Comparison of ENCODE assay signal across 8 cellular contexts in genomic region chr3:151084893-151085226, GRCh38. TPM values are rescaled to one million over a fixed set of nuclear protein-coding genes. Genes with fewer than 3 reads are reported as not detected.
DNase-seq lines count a peak whose midpoint lies in the region; ATAC-seq and TF ChIP-seq lines count a peak whose summit lies in the region.

No MANE protein-coding gene starts in this region.

- H3K27ac Mint-ChIP-seq in activated CD8-positive, alpha-beta T cell treated with anti-CD3 and anti-CD28 coated beads for 36 hours, result no peak overlapping the region
- H3K27ac Mint-ChIP-seq in stimulated activated effector memory CD8-positive, alpha-beta T cell treated with anti-CD3 and anti-CD28 coated beads, Interleukin-12 subunit alpha, Interleukin-12 subunit beta, amount 100 ng/mL, for 72 hours, result no peak overlapping the region

- H3K4me1 Mint-ChIP-seq in activated CD8-positive, alpha-beta T cell treated with anti-CD3 and anti-CD28 coated beads for 36 hours (ENCODE audit: low read depth), result peaks cover 9% of the 10 kb centered on the region
- H3K4me1 Mint-ChIP-seq in stimulated activated effector memory CD8-positive, alpha-beta T cell treated with anti-CD3 and anti-CD28 coated beads, Interleukin-12 subunit alpha, Interleukin-12 subunit beta, amount 100 ng/mL, for 72 hours, result peaks cover 15% of the 10 kb centered on the region

- POLR2A ChIA-PET in activated CD8-positive, alpha-beta T cell treated with anti-CD3 and anti-CD28 coated beads for 36 hours (lab: Charles Lee), result interaction anchor here (0.5 to 2.5 kb wide), 2 partner anchors 10 to 223 kb away, joined by 3 to 5 read pairs; no protein-coding TSS in a partner anchor

- intact Hi-C loops in activated CD8-positive, alpha-beta T cell treated with anti-CD3 and anti-CD28 coated beads for 36 hours (cut with micrococcal nuclease), result loop anchor here (5.0 kb wide), 1 partner anchor 62 kb away; no protein-coding TSS in a partner anchor

- CTCF ChIA-PET in activated CD8-positive, alpha-beta T cell treated with anti-CD3 and anti-CD28 coated beads for 36 hours (lab: Charles Lee), result interaction anchor here (0.6 to 5.3 kb wide), 13 partner anchors 11 to 222 kb away, joined by 3 to 40 read pairs (median 4); no protein-coding TSS in a partner anchor

- no peaks in the 10 kb centered on the region for H3K9me3 Mint-ChIP-seq in activated CD8-positive, alpha-beta T cell treated with anti-CD3 and anti-CD28 coated beads for 36 hours
- no peaks in the 10 kb centered on the region for H3K9me3 Mint-ChIP-seq in stimulated activated effector memory CD8-positive, alpha-beta T cell treated with anti-CD3 and anti-CD28 coated beads, Interleukin-12 subunit alpha, Interleukin-12 subunit beta, amount 100 ng/mL, for 72 hours

- peak overlapping the region; percentile 42 for H3K4me3 ChIP-seq in HFF-Myc (replicated peaks; ENCODE audit: low read depth, low read length)
- H3K4me3 ChIP-seq in iPS-11a (ENCODE audit: low read depth, low read length), result peak overlapping the region; percentile 67

- peaks cover 38% of the 10 kb centered on the region for H3K27me3 Mint-ChIP-seq in activated CD8-positive, alpha-beta T cell treated with anti-CD3 and anti-CD28 coated beads for 36 hours

- ATAC-seq in activated CD8-positive, alpha-beta T cell treated with anti-CD3 and anti-CD28 coated beads for 36 hours, result no peak
- no peak for ATAC-seq in stimulated activated effector memory CD8-positive, alpha-beta T cell treated with anti-CD3 and anti-CD28 coated beads, Interleukin-12 subunit alpha, Interleukin-12 subunit beta, amount 100 ng/mL, for 72 hours
- ATAC-seq in HG02884 (IDR thresholded peaks at IDR 0.05; ENCODE audit: unreplicated experiment) (no peak), GM21723 (IDR thresholded peaks at IDR 0.05; ENCODE audit: unreplicated experiment) (no peak)

- no peaks in the 10 kb centered on the region for H3K36me3 Mint-ChIP-seq in activated CD8-positive, alpha-beta T cell treated with anti-CD3 and anti-CD28 coated beads for 36 hours (ENCODE audit: low read depth)
- H3K36me3 Mint-ChIP-seq in stimulated activated effector memory CD8-positive, alpha-beta T cell treated with anti-CD3 and anti-CD28 coated beads, Interleukin-12 subunit alpha, Interleukin-12 subunit beta, amount 100 ng/mL, for 72 hours, result no peaks in the 10 kb centered on the region

- peak overlapping the region; percentile 71 for H3K4me3 Mint-ChIP-seq in activated CD8-positive, alpha-beta T cell treated with anti-CD3 and anti-CD28 coated beads for 36 hours
- H3K4me3 Mint-ChIP-seq in stimulated activated effector memory CD8-positive, alpha-beta T cell treated with anti-CD3 and anti-CD28 coated beads, Interleukin-12 subunit alpha, Interleukin-12 subunit beta, amount 100 ng/mL, for 72 hours, result peak overlapping the region; percentile 79

- no peak for DNase-seq in HFF-Myc (ENCODE audit: extremely low read depth, low read depth)
- no peak for DNase-seq in activated CD8-positive, alpha-beta T cell treated with anti-CD3 and anti-CD28 coated beads for 36 hours
- DNase-seq in stimulated activated effector memory CD8-positive, alpha-beta T cell treated with anti-CD3 and anti-CD28 coated beads, Interleukin-12 subunit alpha, Interleukin-12 subunit beta, amount 100 ng/mL, for 72 hours (ENCODE audit: low spot score in 2 of 2), result no peak
- DNase-seq in RPMI8226, result no peak
- no peak for DNase-seq in activated CD8-positive, alpha-beta memory T cell treated with anti-CD3 and anti-CD28 coated beads, Interleukin-2, amount 50 U/mL, for 4 hours

- no peak for TF ChIP-seq CTCF in HFF-Myc (IDR thresholded peaks at IDR 0.05; ENCODE audit: low read depth, low read length, missing control alignments)
- no peak for TF ChIP-seq CTCF in activated CD8-positive, alpha-beta T cell treated with anti-CD3 and anti-CD28 coated beads for 36 hours (IDR thresholded peaks at IDR 0.05)

RNA-seq across cellular contexts. Expression of gene MED12L, which starts 0.6 kb away (rescaled TPM):
- 1 to 10 TPM; 2.9 to 3.4 TPM for total RNA-seq in activated CD8-positive, alpha-beta T cell treated with anti-CD3 and anti-CD28 coated beads for 36 hours
